ENCODE assay signal across 1 cellular context in genomic region chr10:21273400-21273968, GRCh38.
TF ChIP-seq lines count a peak whose summit lies in the region.

No MANE protein-coding gene starts in this region.

TF ChIP-seq in K562, 482 proteins besides CTCF, POLR2A, EP300 and RAD21 (continued from another document and continues in another):
- TF ChIP-seq AFF4 (CRISPR knock-in tag; IDR thresholded peaks at IDR 0.05) (no peak), ZFP36 (IDR thresholded peaks at IDR 0.05; ENCODE audit: low read depth, low read length, partially characterized antibody) (no peak), THAP7 (CRISPR knock-in tag; IDR thresholded peaks at IDR 0.05) (no peak), HNRNPLL (IDR thresholded peaks at IDR 0.05; ENCODE audit: low read depth, low read length, poor library complexity, severe bottlenecking) (no peak), MTA2 (IDR thresholded peaks at IDR 0.05; ENCODE audit: low read depth) (no peak), DIDO1 (tag; IDR thresholded peaks at IDR 0.05; ENCODE audit: low read depth) (no peak), NFE2 (IDR thresholded peaks at IDR 0.05; ENCODE audit: low read depth) (no peak), CHAMP1 (IDR thresholded peaks at IDR 0.05) (no peak), TEAD4 (IDR thresholded peaks at IDR 0.05; ENCODE audit: low read length) (no peak), TEAD4 (CRISPR knock-in tag; IDR thresholded peaks at IDR 0.05; ENCODE audit: borderline replicate concordance) (no peak), MTA1 (IDR thresholded peaks at IDR 0.05; ENCODE audit: borderline replicate concordance) (no peak), CBX2 (IDR thresholded peaks at IDR 0.05; ENCODE audit: insufficient read depth, low read length, poor library complexity, severe bottlenecking) (no peak), HDAC3 (IDR thresholded peaks at IDR 0.05; ENCODE audit: borderline replicate concordance, partially characterized antibody) (no peak), ZNF766 (CRISPR knock-in tag; conservative IDR thresholded peaks at IDR 0.05) (no peak), ZNF586 (CRISPR knock-in tag; conservative IDR thresholded peaks at IDR 0.05) (no peak), GTF2B (IDR thresholded peaks at IDR 0.05; ENCODE audit: extremely low read depth, insufficient read length) (no peak), PRDM10 (IDR thresholded peaks at IDR 0.05; ENCODE audit: partially characterized antibody) (peak; percentile 67), LCOR (CRISPR knock-in tag; IDR thresholded peaks at IDR 0.05) (no peak), PHB (CRISPR knock-in tag; IDR thresholded peaks at IDR 0.05) (no peak), HDGF (IDR thresholded peaks at IDR 0.05) (no peak), XRCC3 (IDR thresholded peaks at IDR 0.05) (no peak), CUX1 (CRISPR knock-in tag; IDR thresholded peaks at IDR 0.05) (no peak), HMBOX1 (IDR thresholded peaks at IDR 0.05) (peak; percentile 29), ZNF407 (IDR thresholded peaks at IDR 0.05; ENCODE audit: low read depth) (no peak), IFI16 (CRISPR knock-in tag; IDR thresholded peaks at IDR 0.05) (no peak), ZNF23 (CRISPR knock-in tag; IDR thresholded peaks at IDR 0.05) (no peak), ZNF184 (CRISPR knock-in tag; IDR thresholded peaks at IDR 0.05) (no peak), NONO (IDR thresholded peaks at IDR 0.05; ENCODE audit: low read depth in 2 of 2, low read length in 1 of 2) (no peak), ZNF785 (CRISPR knock-in tag; IDR thresholded peaks at IDR 0.05) (no peak)
